ENCODE assay signal across 22 cellular contexts in the genomic region with DNA sequence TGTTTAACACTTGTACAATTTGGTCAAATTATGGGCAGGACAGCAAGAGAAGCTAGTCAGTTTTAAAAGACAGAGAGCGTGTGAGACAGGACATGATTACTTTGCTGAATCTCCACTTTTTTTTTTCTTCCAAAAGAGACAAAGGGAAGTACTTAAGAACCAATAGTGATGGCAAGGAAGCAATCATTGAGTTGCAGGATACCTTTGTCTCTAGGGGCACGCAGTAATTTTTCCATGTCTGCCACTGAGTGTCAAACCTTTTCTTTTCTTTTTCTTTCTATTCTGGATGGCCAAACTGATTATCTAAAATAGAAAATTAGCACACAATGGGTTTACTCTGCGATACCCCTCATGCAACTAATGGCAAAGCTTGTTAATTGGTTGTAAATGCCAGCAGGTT.
"Had no signal": no experiment of that assay in that cellular context is flagged by ENCODE, and none has a peak within 500 bp of the region (broad histone marks: within the 10 kb centered on the region; RNA-seq: fewer than 3 reads in every experiment).

No MANE protein-coding gene starts in this region.

- H3K36me3 ChIP-seq: adrenal gland, gastroesophageal sphincter, heart right ventricle, neutrophil, right atrium auricular region, suprapubic skin had no signal

- H3K36me3 Mint-ChIP-seq: activated naive CD4-positive, alpha-beta T cell treated with anti-CD3 and anti-CD28 coated beads, Interleukin-2, amount 50 U/mL, for 24 hours; naive B cell; T-cell had no signal

- H3K27me3 ChIP-seq: adrenal gland, right atrium auricular region, suprapubic skin had no signal

- H3K9me3 Mint-ChIP-seq: activated naive CD4-positive, alpha-beta T cell treated with anti-CD3 and anti-CD28 coated beads, Interleukin-2, amount 50 U/mL, for 24 hours; naive B cell; T-cell had no signal

- H3K4me1 ChIP-seq: adrenal gland, gastroesophageal sphincter, heart right ventricle, right atrium auricular region, suprapubic skin had no signal

- H3K27ac ChIP-seq: adrenal gland, gastroesophageal sphincter, heart right ventricle, neutrophil, right atrium auricular region, skin epidermis, suprapubic skin had no signal

- DNase-seq: activated CD4-positive, alpha-beta T cell treated with anti-CD3 and anti-CD28 coated beads, Interleukin-2, amount 50 U/mL, for 4 hours; activated CD4-positive, CD25-positive, alpha-beta regulatory T cell treated with anti-CD3 and anti-CD28 coated beads, Interleukin-2, amount 50 U/mL, for 72 hours; activated effector memory CD4-positive, alpha-beta T cell treated with Interleukin-2 at 50 U/mL for 16 hours; activated T-cell treated with anti-CD3 and anti-CD28 coated beads, Interleukin-2, amount 50 U/mL, for 1 hour; adrenal gland; erythroblast; heart right ventricle; islet precursor cell; naive B cell; stimulated activated CD4-positive, alpha-beta T cell treated with anti-CD3 and anti-CD28 coated beads, Interleukin-15, amount 100 ng/mL, for 24 hours; stimulated activated CD4-positive, alpha-beta T cell treated with anti-CD3 and anti-CD28 coated beads, Interleukin-4, amount 100 ng/mL, for 24 hours; stimulated activated naive CD8-positive, alpha-beta T cell treated with anti-CD3 and anti-CD28 coated beads, Interleukin-15, Interleukin-2, amounts not matched to agents 100 U/mL and 50 U/mL, for 24 hours; T-cell; T-helper 9 cell; trophoblast cell had no signal

- H3K4me1 Mint-ChIP-seq: activated naive CD4-positive, alpha-beta T cell treated with anti-CD3 and anti-CD28 coated beads, Interleukin-2, amount 50 U/mL, for 24 hours; naive B cell; T-cell had no signal

- ATAC-seq: gastroesophageal sphincter, heart right ventricle, left lobe of liver, T-cell had no signal

- H3K27ac Mint-ChIP-seq: activated naive CD4-positive, alpha-beta T cell treated with anti-CD3 and anti-CD28 coated beads, Interleukin-2, amount 50 U/mL, for 24 hours; naive B cell; T-cell had no signal

- H3K4me3 ChIP-seq: adrenal gland, gastroesophageal sphincter, heart right ventricle, right atrium auricular region, skin epidermis, suprapubic skin had no signal

- H3K4me3 Mint-ChIP-seq: activated naive CD4-positive, alpha-beta T cell treated with anti-CD3 and anti-CD28 coated beads, Interleukin-2, amount 50 U/mL, for 24 hours; naive B cell; T-cell had no signal

- H3K9me3 ChIP-seq: adrenal gland, gastroesophageal sphincter, heart right ventricle, neutrophil, right atrium auricular region, suprapubic skin had no signal
